Comparison of ENCODE assay signal across 36 cellular contexts in the genomic region with DNA sequence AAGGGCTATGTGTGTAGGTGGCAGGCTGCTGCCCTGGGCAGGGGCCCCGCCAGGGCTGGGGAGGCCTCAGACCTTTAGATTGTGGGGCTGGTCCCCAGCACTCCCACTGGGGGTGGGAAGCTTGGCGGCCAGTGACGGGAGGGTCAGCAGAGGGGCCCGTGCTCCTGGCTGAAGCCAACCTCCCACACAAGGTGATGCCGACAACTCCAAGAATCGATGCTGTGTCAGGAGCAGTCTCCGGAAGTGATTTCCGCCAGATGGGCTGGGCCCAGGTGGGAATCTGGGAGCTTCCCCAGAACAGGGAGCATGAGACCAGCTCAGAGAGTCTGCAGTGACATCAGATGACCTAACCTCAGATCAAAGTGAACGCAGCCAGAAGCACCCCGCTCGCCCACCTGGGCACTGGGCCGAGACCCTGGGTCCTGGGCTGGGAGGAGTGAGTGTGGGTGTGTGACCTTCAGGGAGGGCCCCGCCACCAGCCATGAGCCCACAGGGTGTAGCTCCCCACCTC. TPM values are rescaled to one million over a fixed set of nuclear protein-coding genes. Genes with fewer than 3 reads are reported as not detected.
"Had no signal": no experiment of that assay in that cellular context is flagged by ENCODE, and none has a peak within 500 bp of the region (broad histone marks: within the 10 kb centered on the region; RNA-seq: fewer than 3 reads in every experiment).

No MANE protein-coding gene starts in this region.

- H3K4me1 ChIP-seq: gastroesophageal sphincter, prostate gland, tibial nerve had no signal

- H3K27ac Mint-ChIP-seq: activated T-cell treated with anti-CD3 and anti-CD28 coated beads, Interleukin-2, amount 50 U/mL, for 24 hours; effector memory CD8-positive, alpha-beta T cell; memory B cell; naive thymus-derived CD8-positive, alpha-beta T cell; stimulated activated naive B cell treated with anti-CD40 and anti-IgM and Interleukin-4, amounts not matched to agents 10 μg/mL and 1 μg/mL and 100 μg/mL, for 72 hours; T-helper 17 cell had no signal

- H3K27me3 ChIP-seq: ovary had no signal

- H3K9me3 Mint-ChIP-seq: effector memory CD8-positive, alpha-beta T cell; memory B cell; naive thymus-derived CD8-positive, alpha-beta T cell had no signal

- H3K36me3 ChIP-seq: brain microvascular endothelial cell, gastroesophageal sphincter, neutrophil, ovary, prostate gland, tibial nerve, WERI-Rb-1 had no signal

- H3K4me1 Mint-ChIP-seq: stimulated activated naive B cell treated with anti-CD40 and anti-IgM and Interleukin-4, amounts not matched to agents 10 μg/mL and 1 μg/mL and 100 μg/mL, for 72 hours; T-helper 17 cell had no signal

- H3K27me3 Mint-ChIP-seq: activated T-cell treated with anti-CD3 and anti-CD28 coated beads, Interleukin-2, amount 50 U/mL, for 24 hours; memory B cell; naive thymus-derived CD8-positive, alpha-beta T cell; T-helper 17 cell had no signal

- H3K27ac ChIP-seq: brain microvascular endothelial cell, gastroesophageal sphincter, neutrophil, ovary, prostate gland, tibial nerve, WERI-Rb-1 had no signal

- H3K4me3 Mint-ChIP-seq: activated T-cell treated with anti-CD3 and anti-CD28 coated beads, Interleukin-2, amount 50 U/mL, for 24 hours; effector memory CD8-positive, alpha-beta T cell; memory B cell; naive thymus-derived CD8-positive, alpha-beta T cell; stimulated activated naive B cell treated with anti-CD40 and anti-IgM and Interleukin-4, amounts not matched to agents 10 μg/mL and 1 μg/mL and 100 μg/mL, for 72 hours; T-helper 17 cell had no signal

- H3K36me3 Mint-ChIP-seq: memory B cell; naive thymus-derived CD8-positive, alpha-beta T cell; stimulated activated naive B cell treated with anti-CD40 and anti-IgM and Interleukin-4, amounts not matched to agents 10 μg/mL and 1 μg/mL and 100 μg/mL, for 72 hours had no signal

- ATAC-seq: activated CD4-positive, CD25-positive, alpha-beta regulatory T cell treated with anti-CD3 and anti-CD28 coated beads, Interleukin-2, amount 50 U/mL, for 24 hours; effector memory CD8-positive, alpha-beta T cell; gastroesophageal sphincter; naive thymus-derived CD8-positive, alpha-beta T cell; stimulated activated naive B cell treated with anti-CD40 and anti-IgM and Interleukin-4, amounts not matched to agents 10 μg/mL and 1 μg/mL and 100 μg/mL, for 72 hours; T-helper 17 cell had no signal

- DNase-seq: activated CD4-positive, alpha-beta T cell treated with anti-CD3 and anti-CD28 coated beads for 48 hours; activated CD4-positive, alpha-beta T cell treated with anti-CD3 and anti-CD28 coated beads, Interleukin-2, amount 50 U/mL, for 48 hours; activated CD8-positive, alpha-beta memory T cell treated with anti-CD3 and anti-CD28 coated beads, Interleukin-2, amount 50 U/mL, for 48 hours; activated gamma-delta T cell treated with Interleukin-2 at 50 U/mL for 16 hours; activated naive CD4-positive, alpha-beta T cell treated with anti-CD3 and anti-CD28 coated beads, Interleukin-2, amount 50 U/mL, for 16 hours; activated T-cell treated with anti-CD3 and anti-CD28 coated beads, Interleukin-2, amount 50 U/mL, for 24 hours; amniotic stem cell; brain microvascular endothelial cell; cortex of kidney; effector memory CD8-positive, alpha-beta T cell; erythroblast; hypothalamus; kidney glomerular epithelial cell; retina; stimulated activated CD4-positive, alpha-beta T cell treated with anti-CD3 and anti-CD28 coated beads, Interleukin-15, amount 100 ng/mL, for 24 hours; stimulated activated CD4-positive, alpha-beta T cell treated with anti-CD3 and anti-CD28 coated beads, Interleukin-2, amount 100 ng/mL, for 24 hours; stimulated activated naive B cell treated with anti-CD40 and anti-IgM and Interleukin-4, amounts not matched to agents 10 μg/mL and 1 μg/mL and 100 μg/mL, for 72 hours; T-helper 17 cell; T1000; WERI-Rb-1 had no signal

- H3K4me3 ChIP-seq: gastroesophageal sphincter, ovary, prostate gland, smooth muscle cell, tibial nerve had no signal

- H3K9me3 ChIP-seq: gastroesophageal sphincter, neutrophil, ovary, prostate gland had no signal

RNA-seq across cellular contexts. Expression of a gene that starts 7.7 kb away (rescaled TPM):
- total RNA-seq: activated CD8-positive, alpha-beta memory T cell treated with anti-CD3 and anti-CD28 coated beads for 36 hours; astrocyte; cardiac septum; fibroblast of lung; fibroblast of villous mesenchyme; gastroesophageal sphincter; smooth muscle cell; temporal lobe; tibial nerve had no signal
- polyA plus RNA-seq: fibroblast of lung; liver; naive thymus-derived CD8-positive, alpha-beta T cell; smooth muscle cell had no signal

RNA-seq across cellular contexts. Expression of a gene that starts 8.2 kb away (rescaled TPM):
- total RNA-seq: astrocyte, fibroblast of lung, fibroblast of villous mesenchyme had no signal
- polyA plus RNA-seq: fibroblast of lung had no signal
